8 cellular contexts compared by ENCODE assay signal in genomic region chr22:42716649-42717127, GRCh38. TPM values are rescaled to one million over a fixed set of nuclear protein-coding genes. Genes with fewer than 3 reads are reported as not detected.
DNase-seq lines count a peak whose midpoint lies in the region; ATAC-seq and TF ChIP-seq lines count a peak whose summit lies in the region.

No MANE protein-coding gene starts in this region.

- peak overlapping the region; percentile 93 for H3K27ac Mint-ChIP-seq in glutamatergic neuron (ENCODE audit: unreplicated experiment)

- ATAC-seq in GM19455 (IDR thresholded peaks at IDR 0.05; ENCODE audit: unreplicated experiment), result peak; percentile 44
- ATAC-seq in HG03460 (IDR thresholded peaks at IDR 0.05; ENCODE audit: unreplicated experiment), result peak; percentile 57
- ATAC-seq in HG03520 (IDR thresholded peaks at IDR 0.05; ENCODE audit: unreplicated experiment), result no peak

- H3K27me3 Mint-ChIP-seq in glutamatergic neuron (ENCODE audit: unreplicated experiment), result peaks cover 25% of the 10 kb centered on the region

- DNase-seq in GM06990 (ENCODE audit: extremely low read depth, insufficient read length) (peak; percentile 79), glutamatergic neuron (peak; percentile 32), DMS 273 treated with DMSO at 0.1 percent for 48 hours (lab: John Stamatoyannopoulos, UW) (no peak), T-helper 1 cell (no peak)
- no peak for DNase-seq in activated T-cell treated with anti-CD3 and anti-CD28 coated beads, Interleukin-2, amount 50 U/mL, for 1 hour

- peaks cover 20% of the 10 kb centered on the region for H3K4me1 Mint-ChIP-seq in glutamatergic neuron (ENCODE audit: low read depth, unreplicated experiment)

- TF ChIP-seq CTCF in GM06990 (IDR thresholded peaks at IDR 0.05; ENCODE audit: insufficient read depth, low read length, poor library complexity, severe bottlenecking) (peak; percentile 2), glutamatergic neuron (IDR thresholded peaks at IDR 0.05; ENCODE audit: partially characterized antibody, unreplicated experiment) (no peak)

- peak overlapping the region; percentile 78 for H3K4me3 Mint-ChIP-seq in glutamatergic neuron (ENCODE audit: unreplicated experiment)

- H3K4me3 ChIP-seq in GM06990 (replicated peaks; ENCODE audit: low read depth, low read length), result peak overlapping the region; percentile 8

- no peaks in the 10 kb centered on the region for H3K27me3 ChIP-seq in GM06990 (replicated peaks; ENCODE audit: control insufficient read depth, insufficient read depth, low read length)

- H3K9me3 Mint-ChIP-seq in glutamatergic neuron (ENCODE audit: unreplicated experiment), result peaks cover 17% of the 10 kb centered on the region

- H3K36me3 ChIP-seq in GM06990 (ENCODE audit: control insufficient read depth, insufficient read depth, low read length), result no peaks in the 10 kb centered on the region

- H3K36me3 Mint-ChIP-seq in glutamatergic neuron (ENCODE audit: unreplicated experiment), result peaks cover 4% of the 10 kb centered on the region

RNA-seq across cellular contexts. Expression of gene A4GALT, which starts 4.0 kb away (rescaled TPM):
- 61.4 TPM for total RNA-seq in glutamatergic neuron (ENCODE audit: unreplicated experiment)

Comparison
In these comparisons a context has a peak if more than half of its experiments do, and no peak if none do; other contexts are left out.
1. DNase-seq: peak in GM06990 (single experiment) and glutamatergic neuron (single experiment); none in DMS 273 treated with DMSO at 0.1 percent for 48 hours (single experiment), T-helper 1 cell (0 of 5) and activated T-cell treated with anti-CD3 and anti-CD28 coated beads, Interleukin-2, amount 50 U/mL, for 1 hour (single experiment).